ENCODE assay signal across 28 cellular contexts in genomic region chr12:76719642-76720041, GRCh38. TPM values are rescaled to one million over a fixed set of nuclear protein-coding genes. Genes with fewer than 3 reads are reported as not detected.
DNase-seq lines count a peak whose midpoint lies in the region; ATAC-seq and TF ChIP-seq lines count a peak whose summit lies in the region.
"Had no signal": no experiment of that assay in that cellular context is flagged by ENCODE, and none has a peak within 500 bp of the region (broad histone marks: within the 10 kb centered on the region; RNA-seq: fewer than 3 reads in every experiment).

No MANE protein-coding gene starts in this region.

- no peak overlapping the region for H4K5ac ChIP-seq in H9 (ENCODE audit: insufficient read length, low read depth, low read length)

- H4K20me1 ChIP-seq in H9 (ENCODE audit: control insufficient read depth, insufficient read depth, insufficient read length) (no peaks in the 10 kb centered on the region), hepatocyte (ENCODE audit: insufficient read depth, poor library complexity, severe bottlenecking) (no peaks in the 10 kb centered on the region)

- no peak for DNase-seq in H9
- no peak for DNase-seq in hepatocyte (ENCODE audit: low spot score)
- DNase-seq in KG1 (lab: John Stamatoyannopoulos, UW): no peak
- no peak for DNase-seq in effector CD8-positive, alpha-beta T cell (lab: John Stamatoyannopoulos, UW)
- DNase-seq: activated CD4-positive, alpha-beta T cell treated with anti-CD3 and anti-CD28 coated beads for 4 hours; activated CD8-positive, alpha-beta T cell treated with anti-CD3 and anti-CD28 coated beads, Interleukin-2, amount 10 ng/mL, durations not matched to agents 7 days and 5 days; activated naive CD4-positive, alpha-beta T cell treated with anti-CD3 and anti-CD28 coated beads, Interleukin-2, amount 50 U/mL, for 16 hours; amniotic stem cell; Calu3; colonic mucosa; DMS79; effector CD4-positive, alpha-beta T cell; NCI-H1092; NCI-H1694 treated with DMSO at 0.1 percent for 48 hours; NCI-H2171 treated with DMSO at 0.1 percent for 48 hours; NCI-H524; NK-92 treated with Interleukin-12 subunit alpha and Interleukin-12 subunit beta, amount 100 ng/mL, for 24 hours; right cardiac atrium; SHP77 treated with DMSO at 0.1 percent for 48 hours; stimulated activated CD4-positive, alpha-beta T cell treated with anti-CD3 and anti-CD28 coated beads, Interleukin-12 subunit alpha, Interleukin-12 subunit beta, amount 100 ng/mL, for 4 hours; stimulated activated CD4-positive, alpha-beta T cell treated with anti-CD3 and anti-CD28 coated beads, Interleukin-4, amount 100 ng/mL, for 1 hour; tibial artery had no signal

- no peak overlapping the region for H2BK20ac ChIP-seq in H9 (ENCODE audit: low read depth, low read length, poor library complexity, severe bottlenecking)

- no peak overlapping the region for H4K8ac ChIP-seq in H9 (replicated peaks; ENCODE audit: insufficient read length, low read depth, low read length)

- H3K23ac ChIP-seq in H9 (ENCODE audit: insufficient read length, low read depth, low read length): no peak overlapping the region

- H3K27ac ChIP-seq in H9 (ENCODE audit: insufficient read length, low read depth, low read length) (no peak overlapping the region), hepatocyte (peak overlapping the region; percentile 17)
- H3K27ac ChIP-seq: C4-2B, colonic mucosa, tibial artery had no signal

- H3K9ac ChIP-seq in H9 (ENCODE audit: extremely low read depth, insufficient read length, low read length) (no peak overlapping the region), skeletal muscle satellite cell (ENCODE audit: low read depth, low read length) (peak overlapping the region; percentile 15)

- H3K4me1 Mint-ChIP-seq in H9: peaks cover 22 to 31% of the 10 kb centered on the region in 2 experiments
- H3K4me1 Mint-ChIP-seq in activated T-helper 17 cell treated with anti-CD3 and anti-CD28 coated beads, Interleukin-2, amount 50 U/mL, for 72 hours: no peaks in the 10 kb centered on the region

- no peak overlapping the region for H4K91ac ChIP-seq in H9 (ENCODE audit: insufficient read length, low read depth, low read length)

- peaks cover 8% of the 10 kb centered on the region; the same call in 1 of the 2 replicates for H3K4me1 ChIP-seq in H9 (ENCODE audit: insufficient read depth, low read length)
- peaks cover 17% of the 10 kb centered on the region for H3K4me1 ChIP-seq in hepatocyte (ENCODE audit: insufficient read depth)
- H3K4me1 ChIP-seq in skeletal muscle satellite cell (ENCODE audit: control insufficient read depth, insufficient read depth, low read length): peaks cover 25% of the 10 kb centered on the region
- H3K4me1 ChIP-seq: colonic mucosa, tibial artery had no signal

- no peak overlapping the region for H3K4me2 ChIP-seq in H9 (ENCODE audit: insufficient read depth, insufficient read length, low read length)
- H3K4me2 ChIP-seq in hepatocyte: no peak overlapping the region
- H3K4me2 ChIP-seq in skeletal muscle satellite cell (ENCODE audit: low read length): peak overlapping the region; percentile 54

- H3K18ac ChIP-seq in H9 (ENCODE audit: insufficient read length, low read depth, low read length): peak overlapping the region; percentile 66

- H3K79me2 ChIP-seq in H9 (ENCODE audit: insufficient read depth, low read length): no peaks in the 10 kb centered on the region
- no peaks in the 10 kb centered on the region for H3K79me2 ChIP-seq in hepatocyte

- no peak overlapping the region for H3K14ac ChIP-seq in H9 (ENCODE audit: insufficient read depth, low read length)

- H2BK120ac ChIP-seq in H9 (ENCODE audit: low read depth, low read length, poor library complexity, severe bottlenecking): no peak overlapping the region

- H2AFZ ChIP-seq in H9 (ENCODE audit: low read length) (peak overlapping the region; percentile 49), hepatocyte (no peak overlapping the region)

- no peaks in the 10 kb centered on the region; the same call in 1 of the 2 replicates for H3K27me3 ChIP-seq in H9 (ENCODE audit: insufficient read depth, low read length)
- H3K27me3 ChIP-seq in hepatocyte: no peaks in the 10 kb centered on the region
- H3K27me3 ChIP-seq in skeletal muscle satellite cell (ENCODE audit: control insufficient read depth, insufficient read depth, low read length): no peaks in the 10 kb centered on the region
- H3K27me3 ChIP-seq: colonic mucosa, tibial artery had no signal

- H3K9me3 ChIP-seq in H9 (ENCODE audit: control insufficient read depth, low read depth, low read length) (no peaks in the 10 kb centered on the region), hepatocyte (ENCODE audit: low read depth) (no peaks in the 10 kb centered on the region), skeletal muscle satellite cell (replicated peaks; ENCODE audit: low read length) (no peaks in the 10 kb centered on the region)
- H3K9me3 ChIP-seq: colonic mucosa, tibial artery had no signal

- H2AK5ac ChIP-seq in H9 (ENCODE audit: insufficient read length, low read length): no peak overlapping the region

- H3K4me3 ChIP-seq in hepatocyte (no peak overlapping the region), skeletal muscle satellite cell (ENCODE audit: low read length) (peak overlapping the region; percentile 1)
- H3K4me3 ChIP-seq: colonic mucosa, K562, tibial artery had no signal

- no CpG with 5 or more reads among the region's 3 CpGs for WGBS in H9 (ENCODE audit: extremely low coverage, insufficient read length, low lambda C conversion rate)
- 80% methylated on average over 3 of the region's 3 CpGs for WGBS in hepatocyte (ENCODE audit: low lambda C conversion rate, missing lambda C conversion rate)

- no peaks in the 10 kb centered on the region for H3K36me3 Mint-ChIP-seq in H9 (ENCODE audit: insufficient read depth in 1 of 3, low read depth in 3 of 3)
- no peaks in the 10 kb centered on the region for H3K36me3 Mint-ChIP-seq in activated T-helper 17 cell treated with anti-CD3 and anti-CD28 coated beads, Interleukin-2, amount 50 U/mL, for 72 hours (ENCODE audit: low read depth)

- no peak overlapping the region for H3K4me3 Mint-ChIP-seq in H9
- H3K4me3 Mint-ChIP-seq in activated T-helper 17 cell treated with anti-CD3 and anti-CD28 coated beads, Interleukin-2, amount 50 U/mL, for 72 hours: no peak overlapping the region
- H3K4me3 Mint-ChIP-seq: activated CD8-positive, alpha-beta T cell treated with anti-CD3 and anti-CD28 coated beads, Interleukin-2, amount 10 ng/mL, durations not matched to agents 7 days and 5 days had no signal

- no peaks in the 10 kb centered on the region for H3K9me2 ChIP-seq in hepatocyte (replicated peaks; ENCODE audit: insufficient read depth)

- no peak for TF ChIP-seq CTCF in H9 (conservative IDR thresholded peaks at IDR 0.05)
- no peak for TF ChIP-seq CTCF in hepatocyte (IDR thresholded peaks at IDR 0.05; ENCODE audit: poor library complexity)

- no peaks in the 10 kb centered on the region for H3K23me2 ChIP-seq in H9 (ENCODE audit: insufficient read length, low read depth, low read length, poor library complexity, severe bottlenecking)

- H3K56ac ChIP-seq in H9 (ENCODE audit: insufficient read length, low read depth, low read length): no peak overlapping the region

- no peak overlapping the region for H2BK15ac ChIP-seq in H9 (ENCODE audit: low read depth, low read length)

- H3K9me3 Mint-ChIP-seq in H9: no peaks in the 10 kb centered on the region
- no peaks in the 10 kb centered on the region for H3K9me3 Mint-ChIP-seq in activated T-helper 17 cell treated with anti-CD3 and anti-CD28 coated beads, Interleukin-2, amount 50 U/mL, for 72 hours
- H3K9me3 Mint-ChIP-seq: activated T-helper 2 cell treated with anti-CD3 and anti-CD28 coated beads, Interferon-gamma antibody, Interleukin-2, Interleukin-4, amounts not matched to agents 10 μg/mL and 5 μg/mL and 100 μg/mL, durations not matched to agents 14 hours and 24 hours and 36 hours had no signal

- no peaks in the 10 kb centered on the region for H3K79me1 ChIP-seq in H9 (ENCODE audit: insufficient read depth, low read depth, low read length, poor library complexity, severe bottlenecking)

- H3K4ac ChIP-seq in H9 (ENCODE audit: low read depth, low read length): no peak overlapping the region

- no peak overlapping the region for H2BK12ac ChIP-seq in H9 (ENCODE audit: insufficient read length, low read depth, low read length)

- ATAC-seq in SK-N-SH treated with all-trans-retinoic acid at 6 μM for 48 hours: peak; percentile 21; the same call in 2 of the 3 replicates
- no peak for ATAC-seq in activated T-helper 17 cell treated with anti-CD3 and anti-CD28 coated beads, Interleukin-2, amount 50 U/mL, for 72 hours (replicated peaks)
- ATAC-seq: activated CD8-positive, alpha-beta T cell treated with anti-CD3 and anti-CD28 coated beads, Interleukin-2, amount 10 ng/mL, durations not matched to agents 7 days and 5 days; K562; right cardiac atrium had no signal

- H3T11ph ChIP-seq in H9 (ENCODE audit: low read length): no peak overlapping the region

- H2BK5ac ChIP-seq in H9 (ENCODE audit: insufficient read length, low read length): no peak overlapping the region

- H3K27me3 Mint-ChIP-seq in H9 (ENCODE audit: low read depth): no peaks in the 10 kb centered on the region
- no peaks in the 10 kb centered on the region for H3K27me3 Mint-ChIP-seq in activated T-helper 17 cell treated with anti-CD3 and anti-CD28 coated beads, Interleukin-2, amount 50 U/mL, for 72 hours

- no peak overlapping the region for H3K27ac Mint-ChIP-seq in H9
- no peak overlapping the region for H3K27ac Mint-ChIP-seq in activated T-helper 17 cell treated with anti-CD3 and anti-CD28 coated beads, Interleukin-2, amount 50 U/mL, for 72 hours
- H3K27ac Mint-ChIP-seq: activated CD8-positive, alpha-beta T cell treated with anti-CD3 and anti-CD28 coated beads, Interleukin-2, amount 10 ng/mL, durations not matched to agents 7 days and 5 days; activated T-helper 2 cell treated with anti-CD3 and anti-CD28 coated beads, Interferon-gamma antibody, Interleukin-2, Interleukin-4, amounts not matched to agents 10 μg/mL and 5 μg/mL and 100 μg/mL, durations not matched to agents 14 hours and 24 hours and 36 hours had no signal

- no peaks in the 10 kb centered on the region for H3K36me3 ChIP-seq in hepatocyte (replicated peaks; ENCODE audit: insufficient read depth, low read depth)
- no peaks in the 10 kb centered on the region for H3K36me3 ChIP-seq in skeletal muscle satellite cell (ENCODE audit: insufficient read depth, low read length)
- H3K36me3 ChIP-seq: colonic mucosa, tibial artery had no signal

TF ChIP-seq in SK-N-SH treated with all-trans-retinoic acid at 6 μM for 48 hours, 23 proteins besides CTCF, POLR2A, EP300 and RAD21 (continues in another document):
- TF ChIP-seq TOX (CRISPR knock-in tag; IDR thresholded peaks at IDR 0.05; ENCODE audit: borderline replicate concordance) (no peak), RARB (CRISPR knock-in tag; IDR thresholded peaks at IDR 0.05) (no peak)

RNA-seq across cellular contexts. Expression of gene ZDHHC17, which starts 44.3 kb away (rescaled TPM):
- 27.7 and 32.6 TPM in 2 replicates for total RNA-seq in H9 (2021)
- total RNA-seq in hepatocyte: 39.8 and 48.6 TPM in 2 replicates
- 11.7 and 16.5 TPM in 2 replicates for polyA plus RNA-seq in hepatocyte
- total RNA-seq in skeletal muscle satellite cell (2012; rRNA removed): 19.2 and 22.1 TPM in 2 replicates
- 10 to 100 TPM; 26.4 to 48.2 TPM for total RNA-seq in activated T-helper 17 cell treated with anti-CD3 and anti-CD28 coated beads, Interleukin-2, amount 50 U/mL, for 72 hours
